8 cellular contexts compared by ENCODE assay signal in genomic region chr7:16402940-16403339, GRCh38.
"Had no signal": no experiment of that assay in that cellular context is flagged by ENCODE, and none has a peak within 500 bp of the region (broad histone marks: within the 10 kb centered on the region; RNA-seq: fewer than 3 reads in every experiment).

No MANE protein-coding gene starts in this region.

- ATAC-seq: HCT116, HepG2 had no signal

- H3K36me3 ChIP-seq: HAP-1 had no signal

- DNase-seq: GM23248, GOT3, H7, KG1 had no signal

- H3K4me3 ChIP-seq: GM23248, HAP-1 had no signal

- H2AFZ ChIP-seq: GM23248 had no signal

- H3K27ac ChIP-seq: GM23248, HL-60 had no signal
